In the genomic region with DNA sequence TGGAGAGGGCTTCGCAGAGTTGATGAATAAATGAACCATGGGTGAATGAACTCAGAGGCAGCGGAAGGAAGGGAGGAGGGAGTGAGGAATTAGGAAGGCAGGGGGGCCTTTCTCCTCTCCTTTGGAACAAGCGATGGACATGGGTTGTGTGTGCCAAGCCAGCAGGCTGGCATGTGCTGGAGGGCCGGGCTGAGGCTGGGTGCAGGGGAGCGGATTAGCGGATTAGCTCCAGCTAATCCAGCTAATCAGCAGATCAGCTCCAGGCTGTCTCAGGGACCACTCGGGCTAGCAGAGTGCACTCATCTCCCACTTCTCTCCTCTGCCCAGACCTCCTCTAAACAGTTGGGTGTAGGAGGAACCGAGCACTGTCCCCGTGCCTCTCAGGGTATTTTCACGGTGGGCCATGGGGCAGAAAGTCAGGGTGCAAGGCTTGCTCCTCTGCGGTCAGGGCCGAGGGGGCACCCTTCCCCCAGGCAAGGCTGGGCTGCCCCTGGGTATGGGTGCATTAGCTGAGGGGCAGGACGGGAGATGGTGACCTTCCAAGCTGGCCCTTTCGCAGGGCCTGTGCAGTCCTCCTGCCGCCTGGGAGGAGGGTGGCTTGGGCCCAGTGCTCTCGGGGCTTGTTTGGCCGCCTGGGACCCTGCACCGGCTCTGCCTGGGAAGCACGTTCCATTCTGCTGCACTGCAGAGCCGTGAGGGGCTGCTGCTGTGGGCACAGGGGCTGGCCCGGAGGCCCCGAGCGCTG, we compare ENCODE assay signal across 23 cellular contexts.
DNase-seq lines count a peak whose midpoint lies in the region; ATAC-seq and TF ChIP-seq lines count a peak whose summit lies in the region.
"Had no signal": no experiment of that assay in that cellular context is flagged by ENCODE, and none has a peak within 500 bp of the region (broad histone marks: within the 10 kb centered on the region; RNA-seq: fewer than 3 reads in every experiment).

No MANE protein-coding gene starts in this region.

- H3K23ac ChIP-seq in H9 (ENCODE audit: insufficient read length, low read depth, low read length): no peak overlapping the region

- no peak overlapping the region for H3K27ac ChIP-seq in H9 (ENCODE audit: insufficient read length, low read depth, low read length)
- no peak overlapping the region for H3K27ac ChIP-seq in PC-9
- H3K27ac ChIP-seq: 22Rv1, KMS-11, SJSA1, transverse colon had no signal

- no peaks in the 10 kb centered on the region for H4K20me1 ChIP-seq in H9 (ENCODE audit: control insufficient read depth, insufficient read depth, insufficient read length)
- no peaks in the 10 kb centered on the region for H4K20me1 ChIP-seq in PC-9 (ENCODE audit: insufficient read depth)

- H3K4me2 ChIP-seq in H9 (ENCODE audit: insufficient read depth, insufficient read length, low read length): no peak overlapping the region
- H3K4me2 ChIP-seq in PC-9: no peak overlapping the region
- H3K4me2 ChIP-seq: KMS-11 had no signal

- no peaks in the 10 kb centered on the region for H3K27me3 ChIP-seq in H9 (ENCODE audit: insufficient read depth, low read length)
- peaks cover 41% of the 10 kb centered on the region for H3K27me3 ChIP-seq in PC-9 (ENCODE audit: insufficient read depth, low read depth)
- H3K27me3 ChIP-seq: SJSA1, transverse colon had no signal

- H3K9me3 ChIP-seq in H9 (ENCODE audit: control insufficient read depth, low read depth, low read length) (no peaks in the 10 kb centered on the region), PC-9 (ENCODE audit: insufficient read depth, low read depth) (no peaks in the 10 kb centered on the region)
- H3K9me3 ChIP-seq: SJSA1, transverse colon had no signal

- no TSS peak for BruUV-seq in PC-9 (replicated peaks; lab: Mats Ljungman, UMichigan)

- H3K9me2 ChIP-seq in PC-9 (ENCODE audit: insufficient read depth): no peaks in the 10 kb centered on the region

- TF ChIP-seq CTCF in H9 (conservative IDR thresholded peaks at IDR 0.05): no peak
- TF ChIP-seq CTCF in PC-9 (conservative IDR thresholded peaks at IDR 0.05): no peak

- POLR2A ChIA-PET in activated CD4-positive, alpha-beta memory T cell treated with anti-CD3 and anti-CD28 coated beads, Interleukin-2, amount 10 ng/mL, durations not matched to agents 7 days and 5 days (lab: Charles Lee): no interaction called here
- POLR2A ChIA-PET in activated CD4-positive, alpha-beta memory T cell treated with anti-CD3 and anti-CD28 coated beads for 36 hours (lab: Charles Lee): no interaction called here
- POLR2A ChIA-PET in PC-9 (lab: Charles Lee; ENCODE audit: unreplicated experiment): no interaction called here

- H3K9me3 Mint-ChIP-seq in activated CD4-positive, alpha-beta memory T cell treated with anti-CD3 and anti-CD28 coated beads, Interleukin-2, amount 10 ng/mL, durations not matched to agents 7 days and 5 days: no peaks in the 10 kb centered on the region
- no peaks in the 10 kb centered on the region for H3K9me3 Mint-ChIP-seq in activated CD4-positive, alpha-beta memory T cell treated with anti-CD3 and anti-CD28 coated beads for 36 hours
- no peaks in the 10 kb centered on the region for H3K9me3 Mint-ChIP-seq in H9
- H3K9me3 Mint-ChIP-seq: activated T-helper 17 cell treated with anti-CD3 and anti-CD28 coated beads, Interleukin-2, amount 50 U/mL, for 72 hours; nephron had no signal

- no peak overlapping the region for H2AK5ac ChIP-seq in H9 (ENCODE audit: insufficient read length, low read length)

- no peak overlapping the region for H2BK12ac ChIP-seq in H9 (ENCODE audit: insufficient read length, low read depth, low read length)

- no peak overlapping the region for H3K27ac Mint-ChIP-seq in activated CD4-positive, alpha-beta memory T cell treated with anti-CD3 and anti-CD28 coated beads, Interleukin-2, amount 10 ng/mL, durations not matched to agents 7 days and 5 days
- H3K27ac Mint-ChIP-seq in activated CD4-positive, alpha-beta memory T cell treated with anti-CD3 and anti-CD28 coated beads for 36 hours: no peak overlapping the region
- H3K27ac Mint-ChIP-seq in H9: peak overlapping the region in 1 of 3 experiments; percentile 57; a peak in 2 of 7 replicates
- H3K27ac Mint-ChIP-seq: activated T-helper 17 cell treated with anti-CD3 and anti-CD28 coated beads, Interleukin-2, amount 50 U/mL, for 72 hours had no signal

- H3F3A ChIP-seq in PC-9 (ENCODE audit: insufficient read depth, low read depth): no peaks in the 10 kb centered on the region

- H3K9ac ChIP-seq in H9 (ENCODE audit: extremely low read depth, insufficient read length, low read length): no peak overlapping the region
- H3K9ac ChIP-seq: KMS-11 had no signal

- H3K14ac ChIP-seq in H9 (ENCODE audit: insufficient read depth, low read length): no peak overlapping the region

- no peak overlapping the region for H3K4ac ChIP-seq in H9 (ENCODE audit: low read depth, low read length)

- H4K91ac ChIP-seq in H9 (ENCODE audit: insufficient read length, low read depth, low read length): no peak overlapping the region

- H3K18ac ChIP-seq in H9 (ENCODE audit: insufficient read length, low read depth, low read length): no peak overlapping the region

- no peak overlapping the region for H3K56ac ChIP-seq in H9 (ENCODE audit: insufficient read length, low read depth, low read length)

- no peaks in the 10 kb centered on the region for H3K23me2 ChIP-seq in H9 (ENCODE audit: insufficient read length, low read depth, low read length, poor library complexity, severe bottlenecking)

- H3K27me3 Mint-ChIP-seq in activated CD4-positive, alpha-beta memory T cell treated with anti-CD3 and anti-CD28 coated beads, Interleukin-2, amount 10 ng/mL, durations not matched to agents 7 days and 5 days: peaks cover 21% of the 10 kb centered on the region
- H3K27me3 Mint-ChIP-seq in activated CD4-positive, alpha-beta memory T cell treated with anti-CD3 and anti-CD28 coated beads for 36 hours: peaks cover 3% of the 10 kb centered on the region
- H3K27me3 Mint-ChIP-seq in H9 (ENCODE audit: low read depth): peaks cover 1% of the 10 kb centered on the region; the same call in 1 of the 2 replicates

- H2BK15ac ChIP-seq in H9 (ENCODE audit: low read depth, low read length): no peak overlapping the region

- H4K5ac ChIP-seq in H9 (ENCODE audit: insufficient read length, low read depth, low read length): no peak overlapping the region

- H3K36me3 Mint-ChIP-seq in activated CD4-positive, alpha-beta memory T cell treated with anti-CD3 and anti-CD28 coated beads, Interleukin-2, amount 10 ng/mL, durations not matched to agents 7 days and 5 days (ENCODE audit: low read depth): no peaks in the 10 kb centered on the region
- no peaks in the 10 kb centered on the region for H3K36me3 Mint-ChIP-seq in activated CD4-positive, alpha-beta memory T cell treated with anti-CD3 and anti-CD28 coated beads for 36 hours
- no peaks in the 10 kb centered on the region for H3K36me3 Mint-ChIP-seq in H9 (ENCODE audit: insufficient read depth in 1 of 3, low read depth in 3 of 3)

- H3K4me3 Mint-ChIP-seq in activated CD4-positive, alpha-beta memory T cell treated with anti-CD3 and anti-CD28 coated beads, Interleukin-2, amount 10 ng/mL, durations not matched to agents 7 days and 5 days: no peak overlapping the region
- no peak overlapping the region for H3K4me3 Mint-ChIP-seq in activated CD4-positive, alpha-beta memory T cell treated with anti-CD3 and anti-CD28 coated beads for 36 hours
- no peak overlapping the region for H3K4me3 Mint-ChIP-seq in H9
- H3K4me3 Mint-ChIP-seq: activated T-helper 17 cell treated with anti-CD3 and anti-CD28 coated beads, Interleukin-2, amount 50 U/mL, for 72 hours; nephron had no signal

- H3K4me3 ChIP-seq in PC-9: no peak overlapping the region
- H3K4me3 ChIP-seq: SJSA1, transverse colon had no signal

- H3K4me1 Mint-ChIP-seq in activated CD4-positive, alpha-beta memory T cell treated with anti-CD3 and anti-CD28 coated beads, Interleukin-2, amount 10 ng/mL, durations not matched to agents 7 days and 5 days: peaks cover under 1% of the 10 kb centered on the region
- no peaks in the 10 kb centered on the region for H3K4me1 Mint-ChIP-seq in activated CD4-positive, alpha-beta memory T cell treated with anti-CD3 and anti-CD28 coated beads for 36 hours (ENCODE audit: low read depth)
- H3K4me1 Mint-ChIP-seq in H9: peaks cover 17 to 29% of the 10 kb centered on the region in 2 experiments
- H3K4me1 Mint-ChIP-seq: activated T-helper 17 cell treated with anti-CD3 and anti-CD28 coated beads, Interleukin-2, amount 50 U/mL, for 72 hours had no signal

- H3K36me3 ChIP-seq in PC-9 (ENCODE audit: low read depth): no peaks in the 10 kb centered on the region
- H3K36me3 ChIP-seq: SJSA1, transverse colon had no signal

- peak; percentile 6 for DNase-seq in activated CD4-positive, alpha-beta memory T cell treated with anti-CD3 and anti-CD28 coated beads, Interleukin-2, amount 10 ng/mL, durations not matched to agents 7 days and 5 days
- DNase-seq in activated CD4-positive, alpha-beta memory T cell treated with anti-CD3 and anti-CD28 coated beads for 36 hours: no peak
- DNase-seq in H9: peak; percentile 17
- DNase-seq in islet precursor cell: peak; percentile 50
- DNase-seq in sciatic nerve (ENCODE audit: low spot score): peak; percentile 45
- no peak for DNase-seq in NCI-H2081 (lab: John Stamatoyannopoulos, UW)
- no peak for DNase-seq in PC-9
- DNase-seq in ecto neural progenitor cell (ENCODE audit: low spot score): no peak
- DNase-seq: activated CD4-positive, alpha-beta T cell treated with anti-CD3 and anti-CD28 coated beads for 1 hour; DMS79; effector CD4-positive, alpha-beta T cell; foreskin fibroblast; GF-D8; HCEC 1CT; NCI-H146; NCI-H2171; T-helper 1 cell; transverse colon had no signal

- intact Hi-C loops in activated CD4-positive, alpha-beta memory T cell treated with anti-CD3 and anti-CD28 coated beads for 36 hours (cut with micrococcal nuclease): no loop called here
- intact Hi-C loops in sciatic nerve (cut with DNase I): no loop called here
- intact Hi-C loops in PC-9 (cut with micrococcal nuclease; ENCODE audit: unreplicated experiment): no loop called here

- no peaks in the 10 kb centered on the region for H3K79me1 ChIP-seq in H9 (ENCODE audit: insufficient read depth, low read depth, low read length, poor library complexity, severe bottlenecking)

- no peak overlapping the region for H2AFZ ChIP-seq in H9 (ENCODE audit: low read length)
- no peak overlapping the region for H2AFZ ChIP-seq in PC-9

- no peak overlapping the region for H4K8ac ChIP-seq in H9 (replicated peaks; ENCODE audit: insufficient read length, low read depth, low read length)

- WGBS in H9 (ENCODE audit: extremely low coverage, insufficient read length, low lambda C conversion rate): no CpG with 5 or more reads among the region's 23 CpGs

- no peak overlapping the region for H2BK20ac ChIP-seq in H9 (ENCODE audit: low read depth, low read length, poor library complexity, severe bottlenecking)

- H2BK120ac ChIP-seq in H9 (ENCODE audit: low read depth, low read length, poor library complexity, severe bottlenecking): no peak overlapping the region

- H3K4me1 ChIP-seq in H9 (ENCODE audit: insufficient read depth, low read length) (no peaks in the 10 kb centered on the region), PC-9 (replicated peaks; ENCODE audit: insufficient read depth) (no peaks in the 10 kb centered on the region)
- H3K4me1 ChIP-seq: SJSA1, transverse colon had no signal

- no peak for ATAC-seq in sciatic nerve
- ATAC-seq: activated T-helper 17 cell treated with anti-CD3 and anti-CD28 coated beads, Interleukin-2, amount 50 U/mL, for 72 hours had no signal

- H2BK5ac ChIP-seq in H9 (ENCODE audit: insufficient read length, low read length): no peak overlapping the region

- H3T11ph ChIP-seq in H9 (ENCODE audit: low read length): no peak overlapping the region

- H3K79me2 ChIP-seq in H9 (ENCODE audit: insufficient read depth, low read length): no peaks in the 10 kb centered on the region
- H3K79me2 ChIP-seq in PC-9 (ENCODE audit: low read depth): no peaks in the 10 kb centered on the region

- CTCF ChIA-PET in activated CD4-positive, alpha-beta memory T cell treated with anti-CD3 and anti-CD28 coated beads, Interleukin-2, amount 10 ng/mL, durations not matched to agents 7 days and 5 days (lab: Charles Lee): no interaction called here
- CTCF ChIA-PET in activated CD4-positive, alpha-beta memory T cell treated with anti-CD3 and anti-CD28 coated beads for 36 hours (lab: Charles Lee): no interaction called here
- CTCF ChIA-PET in PC-9 (lab: Charles Lee): no interaction called here

Comparison
In these comparisons a context has a peak if more than half of its experiments do, and no peak if none do; other contexts are left out.
1. DNase-seq: peak in activated CD4-positive, alpha-beta memory T cell treated with anti-CD3 and anti-CD28 coated beads, Interleukin-2, amount 10 ng/mL, durations not matched to agents 7 days and 5 days (single experiment), H9 (single experiment), islet precursor cell (single experiment) and sciatic nerve (single experiment); none in activated CD4-positive, alpha-beta memory T cell treated with anti-CD3 and anti-CD28 coated beads for 36 hours (single experiment), NCI-H2081 (0 of 2), PC-9 (0 of 2) and ecto neural progenitor cell (single experiment).